In the genomic region with DNA sequence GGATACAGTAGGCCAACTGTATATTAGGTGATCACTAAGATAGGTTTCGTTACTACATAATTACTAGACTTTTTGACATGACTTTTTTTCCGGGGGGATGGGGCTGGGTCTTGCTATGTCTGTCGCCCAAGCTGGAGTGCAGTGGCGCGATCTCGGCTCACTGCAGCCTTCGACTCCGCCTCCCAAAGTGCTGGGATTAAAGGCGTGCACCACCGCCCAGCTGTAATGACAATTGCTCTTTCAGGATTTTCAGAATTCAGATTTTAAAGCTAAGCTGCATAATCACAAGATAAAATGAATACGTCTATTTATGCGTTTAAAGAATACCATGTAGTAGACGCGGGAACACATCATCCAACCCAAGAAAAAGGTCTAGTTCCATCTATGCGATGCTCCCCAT, we compare ENCODE assay signal across 8 cellular contexts. TPM values are rescaled to one million over a fixed set of nuclear protein-coding genes. Genes with fewer than 3 reads are reported as not detected.
DNase-seq lines count a peak whose midpoint lies in the region; ATAC-seq and TF ChIP-seq lines count a peak whose summit lies in the region.

No MANE protein-coding gene starts in this region.

- H3K36me3 ChIP-seq in heart left ventricle (peaks cover 0 to 33% (median 26%) of the 10 kb centered on the region in 9 donors), adipocyte (ENCODE audit: control insufficient read depth, insufficient read depth, low read length, severe bottlenecking) (peaks cover 28% of the 10 kb centered on the region), thoracic aorta (peaks cover 4% of the 10 kb centered on the region)

- H3K4me3 ChIP-seq in heart left ventricle (peak overlapping the region; percentile 52 to 95 (median 82)), adipocyte (ENCODE audit: low read length) (peak overlapping the region; percentile 99), thoracic aorta (peak overlapping the region; percentile 93)

- H3K27ac ChIP-seq in heart left ventricle: peak overlapping the region in 11 of 12 donors; percentile 95 to 100 (median 98)
- H3K27ac ChIP-seq in thoracic aorta: peak overlapping the region; percentile 99 to 100

- intact Hi-C loops in heart left ventricle (cut with DNase I): loop anchor here in 3 of 10 donors (2.0 to 5.0 kb wide), 3 partner anchors 61 to 117 kb away; a partner anchor contains a TSS
- intact Hi-C loops in cardiac septum (cut with DNase I): loop anchor here (2.0 kb wide), 1 partner anchor 59 kb away; a partner anchor contains a TSS
- intact Hi-C loops in left colon (cut with DNase I, micrococcal nuclease): no loop called here
- intact Hi-C loops in sciatic nerve (cut with DNase I): loop anchor here (10.0 kb wide), 1 partner anchor 533 kb away; no protein-coding TSS in a partner anchor

- peak overlapping the region; percentile 93 for H3K9ac ChIP-seq in adipocyte (ENCODE audit: low read length)

- WGBS in heart left ventricle, 4 donors: 7 to 9% (median 8%) methylated on average over 15 of the region's 15 CpGs

- no peaks in the 10 kb centered on the region for H3K9me3 ChIP-seq in heart left ventricle
- no peaks in the 10 kb centered on the region for H3K9me3 ChIP-seq in adipocyte (ENCODE audit: control insufficient read depth, low read length)
- no peaks in the 10 kb centered on the region for H3K9me3 ChIP-seq in thoracic aorta

- H3K4me1 ChIP-seq in heart left ventricle (peaks cover 6 to 57% (median 35%) of the 10 kb centered on the region in 12 donors), adipocyte (ENCODE audit: control insufficient read depth, insufficient read depth, low read length) (peaks cover 47% of the 10 kb centered on the region), thoracic aorta (ENCODE audit: control insufficient read depth in 1 of 2, low read depth in 2 of 2) (peaks cover 15 to 45% of the 10 kb centered on the region in 2 donors)

- no peaks in the 10 kb centered on the region for H3K27me3 ChIP-seq in heart left ventricle
- no peaks in the 10 kb centered on the region for H3K27me3 ChIP-seq in adipocyte (replicated peaks; ENCODE audit: control insufficient read depth, insufficient read depth, low read length)
- no peaks in the 10 kb centered on the region for H3K27me3 ChIP-seq in thoracic aorta (replicated peaks; ENCODE audit: insufficient read depth)

- ATAC-seq in heart left ventricle (no peak), left colon (peak; percentile 20), thoracic aorta (ENCODE audit: insufficient number of reproducible peaks, low FRiP score, low read depth) (no peak), GM21526 (IDR thresholded peaks at IDR 0.05; ENCODE audit: low FRiP score, unreplicated experiment) (no peak), sciatic nerve (no peak)

- no peak for TF ChIP-seq POLR2A in heart left ventricle (IDR thresholded peaks at IDR 0.05)

- no peak for TF ChIP-seq CTCF in heart left ventricle (IDR thresholded peaks at IDR 0.05)
- no peak for TF ChIP-seq CTCF in thoracic aorta (IDR thresholded peaks at IDR 0.05)

- DNase-seq in heart left ventricle (no peak), cardiac septum (ENCODE audit: low spot score) (no peak), adipocyte (ENCODE audit: low read depth) (peak; percentile 52), left colon (peak in 1 of 2 donors; percentile 49), thoracic aorta (ENCODE audit: low spot score) (no peak), sciatic nerve (ENCODE audit: low spot score) (no peak), cerebellar nuclear complex (lab: John Stamatoyannopoulos, UW) (no peak)

RNA-seq across cellular contexts. Expression of a gene that starts 1.0 kb away (rescaled TPM):
- total RNA-seq in heart left ventricle (10 to 100 TPM; 13.7 to 29.8 (median 18.4) TPM), cardiac septum (28.9 TPM), left colon (100 to 1,000 TPM in 1 of 2 donors, 10 to 100 TPM in 1; 65.2 to 132 TPM), thoracic aorta (10 to 100 TPM; 19.2 to 26.7 TPM), sciatic nerve (60.9 TPM)
- 10 to 100 TPM in 1 of 2 donors, 1 to 10 TPM in 1; 9.1 to 44.8 TPM for polyA plus RNA-seq in heart left ventricle

RNA-seq across cellular contexts. Expression of a gene that starts 8.2 kb away (rescaled TPM):
- 10 to 100 TPM; 22.6 to 43.3 (median 30.7) TPM for total RNA-seq in heart left ventricle
- 10 to 100 TPM in 1 of 2 donors, 1 to 10 TPM in 1; 8.4 to 16.0 TPM for polyA plus RNA-seq in heart left ventricle
- total RNA-seq in cardiac septum: 28.1 TPM
- 10 to 100 TPM; 16.9 to 20.0 TPM for total RNA-seq in left colon
- total RNA-seq in thoracic aorta: 10 to 100 TPM; 18.3 to 24.6 TPM
- 20.5 TPM for total RNA-seq in sciatic nerve

RNA-seq across cellular contexts. Expression of a gene that starts 22.3 kb away (rescaled TPM):
- under 1 TPM in 6 of 9 donors, not detected in 3; 0.18 to 0.72 (median 0.31) TPM for total RNA-seq in heart left ventricle
- polyA plus RNA-seq in heart left ventricle: under 1 TPM in 1 of 2 donors, not detected in 1; 0.19 TPM
- 0.51 TPM for total RNA-seq in cardiac septum
- total RNA-seq in left colon: not detected
- total RNA-seq in thoracic aorta: not detected
- not detected for total RNA-seq in sciatic nerve

RNA-seq across cellular contexts. Expression of a gene that starts 59.7 kb away (rescaled TPM):
- 10 to 100 TPM; 13.5 to 31.8 (median 28.8) TPM for total RNA-seq in heart left ventricle
- polyA plus RNA-seq in heart left ventricle: 10 to 100 TPM; 13.3 to 52.0 TPM
- 33.1 TPM for total RNA-seq in cardiac septum
- total RNA-seq in left colon: 10 to 100 TPM; 22.7 to 35.6 TPM
- 100 to 1,000 TPM in 1 of 2 donors, 10 to 100 TPM in 1; 31.7 to 105 TPM for total RNA-seq in thoracic aorta
- total RNA-seq in sciatic nerve: 31.4 TPM

Comparison
In these comparisons a context has a peak if more than half of its experiments do, and no peak if none do; other contexts are left out.
1. intact Hi-C loops: an anchor here in cardiac septum (2.0 kb wide) and sciatic nerve (10.0 kb wide); none called in left colon.